In genomic region chr9:120625222-120625621, GRCh38 we compare ENCODE assay signal across 14 cellular contexts. TPM values are rescaled to one million over a fixed set of nuclear protein-coding genes. Genes with fewer than 3 reads are reported as not detected.
DNase-seq lines count a peak whose midpoint lies in the region; ATAC-seq and TF ChIP-seq lines count a peak whose summit lies in the region.
"Had no signal": no experiment of that assay in that cellular context is flagged by ENCODE, and none has a peak within 500 bp of the region (broad histone marks: within the 10 kb centered on the region; RNA-seq: fewer than 3 reads in every experiment).

No MANE protein-coding gene starts in this region.

- ATAC-seq in GM19023 (IDR thresholded peaks at IDR 0.05; ENCODE audit: unreplicated experiment) (no peak), GM18511 (IDR thresholded peaks at IDR 0.05; ENCODE audit: unreplicated experiment) (no peak)
- ATAC-seq: psoas muscle had no signal

- H3K36me3 ChIP-seq in mammary epithelial cell (ENCODE audit: insufficient read depth, low read length) (no peaks in the 10 kb centered on the region), tibial nerve (no peaks in the 10 kb centered on the region)

- in situ Hi-C loops in mammary epithelial cell (cut with MboI; ENCODE audit: low sequenced_read_pairs in 2 of 2), result loop anchor here in 1 of 2 donors (10.0 kb wide), 1 partner anchor 90 kb away; the partner anchor contains the start of gene MEGF9

- H3K36me3 Mint-ChIP-seq in MCF 10A (ENCODE audit: insufficient read depth, unreplicated experiment), result peaks cover 5% of the 10 kb centered on the region

- POLR2A ChIA-PET in MCF 10A (lab: Yijun Ruan, JAX), result interaction anchor here (0.7 to 3.4 kb wide), 4 partner anchors 83 to 352 kb away, joined by 3 to 22 read pairs (median 6); partner anchors contain the start of gene FBXW2

- H3K79me2 ChIP-seq in mammary epithelial cell (ENCODE audit: insufficient read depth, low read length), result no peaks in the 10 kb centered on the region

- DNase-seq in MCF 10A (ENCODE audit: unreplicated experiment), result no peak
- DNase-seq in mammary epithelial cell, result no peak
- peak; percentile 31 for DNase-seq in RPMI7951 (ENCODE audit: low read depth)
- DNase-seq in epithelial cell of esophagus (ENCODE audit: low read depth), result peak; percentile 71
- no peak for DNase-seq in tibial nerve (ENCODE audit: low spot score in 2 of 2)
- DNase-seq in NCI-H146 treated with DMSO at 0.1 percent for 48 hours (lab: John Stamatoyannopoulos, UW; ENCODE audit: unreplicated experiment), result no peak
- DNase-seq: activated CD4-positive, CD25-positive, alpha-beta regulatory T cell treated with anti-CD3 and anti-CD28 coated beads, Interleukin-2, amount 50 U/mL, for 72 hours; activated T-cell treated with anti-CD3 and anti-CD28 coated beads for 4 hours; Calu3; NCI-H2227 treated with DMSO at 0.1 percent for 48 hours; psoas muscle; stimulated activated CD4-positive, alpha-beta T cell treated with anti-CD3 and anti-CD28 coated beads, Interleukin-15, amount 100 ng/mL, for 24 hours had no signal

- TF ChIP-seq POLR2A in tibial nerve (IDR thresholded peaks at IDR 0.05), result no peak

- H3K4me3 Mint-ChIP-seq in MCF 10A (ENCODE audit: unreplicated experiment), result no peak overlapping the region

- H3K9me3 ChIP-seq in mammary epithelial cell (replicated peaks; ENCODE audit: insufficient read depth, low read length), result no peaks in the 10 kb centered on the region
- H3K9me3 ChIP-seq in tibial nerve, result no peaks in the 10 kb centered on the region
- H3K9me3 ChIP-seq: psoas muscle had no signal

- H3K27me3 ChIP-seq in mammary epithelial cell (ENCODE audit: insufficient read depth, low read length) (no peaks in the 10 kb centered on the region), tibial nerve (no peaks in the 10 kb centered on the region)

- TF ChIP-seq EP300 in tibial nerve (IDR thresholded peaks at IDR 0.05), result no peak

- H3K4me2 ChIP-seq in mammary epithelial cell (ENCODE audit: insufficient read depth, low read depth, low read length), result no peak overlapping the region

- H3K27ac ChIP-seq in mammary epithelial cell (ENCODE audit: insufficient read depth, low read depth, low read length) (no peak overlapping the region), tibial nerve (peak overlapping the region in 3 of 4 donors; percentile 22 to 80 (median 69))
- H3K27ac ChIP-seq: psoas muscle had no signal

- 98% methylated on average over 6 of the region's 6 CpGs for WGBS in mammary epithelial cell (ENCODE audit: low coverage, missing lambda C conversion rate)
- WGBS in tibial nerve, 2 donors, result 77 to 78% methylated on average over 6 of the region's 6 CpGs

- peaks cover 18% of the 10 kb centered on the region for H3K4me1 Mint-ChIP-seq in MCF 10A (ENCODE audit: insufficient read depth, unreplicated experiment)

- peak overlapping the region; percentile 72 for H3K27ac Mint-ChIP-seq in MCF 10A (ENCODE audit: low read depth, unreplicated experiment)

- H3K4me3 ChIP-seq in mammary epithelial cell (replicated peaks in 1 of 3; ENCODE audit: insufficient read depth in 1 of 3, low read depth in 2 of 3, low read length in 3 of 3) (no peak overlapping the region), epithelial cell of esophagus (ENCODE audit: low read length) (no peak overlapping the region), tibial nerve (no peak overlapping the region)
- H3K4me3 ChIP-seq: psoas muscle had no signal

- H3K9ac ChIP-seq in mammary epithelial cell (ENCODE audit: insufficient read depth, low read length), result no peak overlapping the region

- H4K20me1 ChIP-seq in mammary epithelial cell (ENCODE audit: insufficient read depth, low read length), result no peaks in the 10 kb centered on the region

- intact Hi-C loops in MCF 10A (cut with micrococcal nuclease) (no loop called here), mammary epithelial cell (cut with micrococcal nuclease) (no loop called here)

- CTCF ChIA-PET in MCF 10A (lab: Yijun Ruan, JAX), result interaction anchor here (0.6 to 1.5 kb wide), 4 partner anchors 22 to 547 kb away, joined by 3 to 4 read pairs (median 4); no protein-coding TSS in a partner anchor
- CTCF ChIA-PET in mammary epithelial cell (lab: Charles Lee; ENCODE audit: low non-redundant PET), result no interaction called here

- H3K27me3 Mint-ChIP-seq in MCF 10A (ENCODE audit: insufficient read depth, unreplicated experiment), result no peaks in the 10 kb centered on the region

- dilution Hi-C loops in mammary epithelial cell (cut with HindIII; ENCODE audit: low sequenced_read_pairs), result loop anchor here (25.0 kb wide), 1 partner anchor 112 kb away; no protein-coding TSS in a partner anchor

- no peaks in the 10 kb centered on the region for H3K9me3 Mint-ChIP-seq in MCF 10A (ENCODE audit: unreplicated experiment)

- H3K4me1 ChIP-seq in mammary epithelial cell (ENCODE audit: insufficient read depth, low read length), result peaks cover 13% of the 10 kb centered on the region
- peaks cover 0 to 60% (median 2%) of the 10 kb centered on the region in 4 donors for H3K4me1 ChIP-seq in tibial nerve

- no peak for TF ChIP-seq CTCF in MCF 10A (IDR thresholded peaks at IDR 0.05; ENCODE audit: unreplicated experiment)
- no peak for TF ChIP-seq CTCF in mammary epithelial cell (conservative IDR thresholded peaks at IDR 0.05 in 1 of 2, IDR thresholded peaks at IDR 0.05 in 1 of 2; ENCODE audit: extremely low read depth in 1 of 2, insufficient read depth in 1 of 2, low read depth in 1 of 2, low read length in 2 of 2)
- no peak for TF ChIP-seq CTCF in epithelial cell of esophagus (IDR thresholded peaks at IDR 0.05; ENCODE audit: insufficient read depth, low read depth, low read length, missing control alignments)
- no peak for TF ChIP-seq CTCF in tibial nerve (IDR thresholded peaks at IDR 0.05)

- BruUV-seq in MCF 10A (replicated peaks; lab: Mats Ljungman, UMichigan) (no TSS peak), mammary epithelial cell (replicated peaks; lab: Mats Ljungman, UMichigan) (no TSS peak)

- H2AFZ ChIP-seq in mammary epithelial cell (ENCODE audit: low read depth, low read length), result no peak overlapping the region

RNA-seq across cellular contexts. Expression of gene CDK5RAP2, which starts 45.3 kb away (rescaled TPM):
- 43.4 and 50.0 TPM in 2 replicates for total RNA-seq in MCF 10A (2022)
- 10 to 100 TPM; 31.8 to 43.5 TPM for total RNA-seq in mammary epithelial cell
- 19.8 TPM for polyA plus RNA-seq in mammary epithelial cell
- 33.3 TPM for polyA minus RNA-seq in mammary epithelial cell
- total RNA-seq in RPMI7951 (2014; rRNA removed; shearing (Covaris generic)), result 38.2 and 42.1 TPM in 2 replicates
- 100 to 1,000 TPM in 1 of 4 donors, 10 to 100 TPM in 3; 48.1 to 127 (median 76.7) TPM for total RNA-seq in tibial nerve

Comparison
In these comparisons a context has a peak if more than half of its experiments do, and no peak if none do; other contexts are left out.
1. DNase-seq: peak in RPMI7951 (single experiment) and epithelial cell of esophagus (single experiment); none in MCF 10A (single experiment), mammary epithelial cell (single experiment), tibial nerve (0 of 2) and NCI-H146 treated with DMSO at 0.1 percent for 48 hours (single experiment).